In the genomic region with DNA sequence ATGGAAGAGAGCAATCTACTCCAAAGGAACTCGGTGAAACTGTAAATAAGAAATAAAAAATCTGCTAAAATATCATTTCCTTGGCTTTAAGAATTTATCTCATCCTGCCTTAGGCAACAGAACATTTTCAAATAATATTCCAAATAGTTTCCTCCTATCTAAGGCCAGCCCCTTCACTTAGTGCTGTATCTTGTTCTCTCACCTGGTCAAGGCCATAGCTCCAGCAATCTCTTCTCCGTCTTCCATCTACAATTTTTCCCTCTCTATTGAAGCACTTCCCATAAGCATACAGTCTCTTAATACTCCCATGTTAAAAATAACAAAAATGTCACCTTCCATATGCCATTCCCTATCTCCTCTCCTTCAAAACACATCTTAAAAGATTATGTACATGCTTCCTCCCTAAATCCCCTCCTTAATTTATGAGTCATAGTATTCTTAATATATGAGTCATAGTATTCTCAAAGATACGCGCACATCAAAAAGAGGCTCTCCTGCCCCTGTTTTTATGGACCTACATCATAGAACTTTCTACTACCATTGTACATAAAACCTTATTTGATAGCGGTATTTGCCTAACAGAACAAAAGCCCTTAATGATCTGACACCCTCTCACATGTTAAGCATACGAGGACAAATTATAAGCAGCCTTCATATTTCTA, we compare ENCODE assay signal across 20 cellular contexts.
DNase-seq lines count a peak whose midpoint lies in the region; ATAC-seq, FAIRE-seq and TF ChIP-seq lines count a peak whose summit lies in the region.
"Had no signal": no experiment of that assay in that cellular context is flagged by ENCODE, and none has a peak within 500 bp of the region (broad histone marks: within the 10 kb centered on the region; RNA-seq: fewer than 3 reads in every experiment).

No MANE protein-coding gene starts in this region.

- no peaks in the 10 kb centered on the region for H3K27me3 ChIP-seq in fibroblast of lung (ENCODE audit: control insufficient read depth, insufficient read depth, low read length)
- H3K27me3 ChIP-seq in CD8-positive, alpha-beta T cell (ENCODE audit: insufficient read depth, low read length) = no peaks in the 10 kb centered on the region
- H3K27me3 ChIP-seq: BLaER1, dorsolateral prefrontal cortex, esophagus muscularis mucosa, sigmoid colon, SJCRH30, tibial artery had no signal

- TF ChIP-seq CTCF in fibroblast of lung (conservative IDR thresholded peaks at IDR 0.05 in 1 of 2, IDR thresholded peaks at IDR 0.05 in 1 of 2; ENCODE audit: low read depth in 1 of 2, low read length in 2 of 2) = no peak
- TF ChIP-seq CTCF in CD8-positive, alpha-beta T cell (IDR thresholded peaks at IDR 0.05) = no peak

- no peaks in the 10 kb centered on the region for H3K4me1 ChIP-seq in fibroblast of lung (ENCODE audit: control insufficient read depth, extremely low read depth, insufficient read depth, low read length)
- H3K4me1 ChIP-seq in CD8-positive, alpha-beta T cell (ENCODE audit: insufficient read depth, low read length) = no peaks in the 10 kb centered on the region
- H3K4me1 ChIP-seq: esophagus muscularis mucosa, sigmoid colon, tibial artery had no signal

- ATAC-seq in CD8-positive, alpha-beta T cell = no peak
- ATAC-seq: left colon had no signal

- H3K79me2 ChIP-seq in fibroblast of lung (ENCODE audit: control insufficient read depth, insufficient read depth, low read length) = no peaks in the 10 kb centered on the region

- no peaks in the 10 kb centered on the region for H3K36me3 Mint-ChIP-seq in CD8-positive, alpha-beta T cell

- H3K4me2 ChIP-seq in fibroblast of lung (ENCODE audit: extremely low read depth, insufficient read depth, low read length) = no peak overlapping the region
- H3K4me2 ChIP-seq: BLaER1, KMS-11 had no signal

- no peak overlapping the region for H3K9ac ChIP-seq in fibroblast of lung (ENCODE audit: insufficient read depth, low read length)
- H3K9ac ChIP-seq: BLaER1, KMS-11 had no signal

- intact Hi-C loops in CD8-positive, alpha-beta T cell (cut with DNase I, micrococcal nuclease) = no loop called here

- CTCF ChIA-PET in CD8-positive, alpha-beta T cell (lab: Charles Lee) = no interaction called here

- FAIRE-seq in H54 (lab: Jason Lieb, UNC) = no peak

- POLR2A ChIA-PET in CD8-positive, alpha-beta T cell (lab: Charles Lee) = no interaction called here

- no peak overlapping the region for H3K27ac Mint-ChIP-seq in CD8-positive, alpha-beta T cell

- H3K36me3 ChIP-seq in fibroblast of lung (ENCODE audit: control insufficient read depth, insufficient read depth, low read length) = no peaks in the 10 kb centered on the region
- no peaks in the 10 kb centered on the region for H3K36me3 ChIP-seq in CD8-positive, alpha-beta T cell (ENCODE audit: insufficient read depth, low read length)
- H3K36me3 ChIP-seq: BLaER1, esophagus muscularis mucosa, sigmoid colon, SJCRH30, tibial artery had no signal

- H3K9me3 Mint-ChIP-seq in CD8-positive, alpha-beta T cell = peaks cover 2% of the 10 kb centered on the region

- H3K27ac ChIP-seq in fibroblast of lung (ENCODE audit: insufficient read depth, low read length) = no peak overlapping the region
- no peak overlapping the region for H3K27ac ChIP-seq in CD8-positive, alpha-beta T cell (ENCODE audit: low read depth, low read length)
- H3K27ac ChIP-seq: BLaER1, dorsolateral prefrontal cortex, esophagus muscularis mucosa, KMS-11, sigmoid colon, SJCRH30, tibial artery had no signal

- no peaks in the 10 kb centered on the region for H4K20me1 ChIP-seq in fibroblast of lung (ENCODE audit: control insufficient read depth, extremely low read depth, insufficient read depth, low read length)
- H4K20me1 ChIP-seq: BLaER1 had no signal

- H3K4me3 ChIP-seq in fibroblast of lung (replicated peaks in 1 of 4; ENCODE audit: control extremely low read depth in 1 of 4, insufficient read depth in 1 of 4, low read depth in 3 of 4, low read length in 4 of 4) = no peak overlapping the region
- no peak overlapping the region for H3K4me3 ChIP-seq in skeletal muscle cell (ENCODE audit: low read depth, low read length)
- no peak overlapping the region for H3K4me3 ChIP-seq in CD8-positive, alpha-beta T cell (ENCODE audit: low read depth, low read length)
- H3K4me3 ChIP-seq: BLaER1, dorsolateral prefrontal cortex, esophagus muscularis mucosa, sigmoid colon, SJCRH30, tibial artery had no signal

- H3K9me3 ChIP-seq in fibroblast of lung (ENCODE audit: control insufficient read depth, insufficient read depth, low read depth, low read length) = no peaks in the 10 kb centered on the region
- H3K9me3 ChIP-seq in CD8-positive, alpha-beta T cell (ENCODE audit: low read length) = no peaks in the 10 kb centered on the region
- H3K9me3 ChIP-seq: BLaER1, esophagus muscularis mucosa, sigmoid colon, SJCRH30, tibial artery had no signal

- DNase-seq in H54 (ENCODE audit: insufficient read length, low spot score) (peak; percentile 6), RKO (ENCODE audit: low spot score) (peak; percentile 38), fibroblast of lung (ENCODE audit: low read depth in 2 of 2) (peak; percentile 40 to 42), skeletal muscle cell (ENCODE audit: low read depth) (peak; percentile 18), NAMALWA (ENCODE audit: low spot score) (no peak), medulla oblongata (ENCODE audit: extremely low spot score) (no peak), GF-D8 (lab: John Stamatoyannopoulos, UW) (no peak)
- DNase-seq in CD8-positive, alpha-beta T cell = no peak
- DNase-seq: activated CD4-positive, alpha-beta T cell treated with anti-CD3 and anti-CD28 coated beads for 4 hours; activated gamma-delta T cell; aorta; DMS79 treated with DMSO at 0.1 percent for 48 hours; dorsolateral prefrontal cortex; left colon; sigmoid colon; tibial artery had no signal

- no peak for TF ChIP-seq POLR2A in H54 (IDR thresholded peaks at IDR 0.05; ENCODE audit: low read depth, low read length)

- H3K4me3 Mint-ChIP-seq in CD8-positive, alpha-beta T cell = no peak overlapping the region

- no peaks in the 10 kb centered on the region for H3K4me1 Mint-ChIP-seq in CD8-positive, alpha-beta T cell (ENCODE audit: low read depth)

- H2AFZ ChIP-seq in fibroblast of lung (ENCODE audit: low read length) = no peak overlapping the region

- H3K27me3 Mint-ChIP-seq in CD8-positive, alpha-beta T cell (ENCODE audit: low read depth) = no peaks in the 10 kb centered on the region

Comparison
In these comparisons a context has a peak if more than half of its experiments do, and no peak if none do; other contexts are left out.
1. DNase-seq: peak in H54 (single experiment), RKO (single experiment), fibroblast of lung (2 of 2) and skeletal muscle cell (single experiment); none in NAMALWA (single experiment), CD8-positive, alpha-beta T cell (0 of 7), medulla oblongata (single experiment) and GF-D8 (single experiment).